10 cellular contexts compared by ENCODE assay signal in the genomic region with DNA sequence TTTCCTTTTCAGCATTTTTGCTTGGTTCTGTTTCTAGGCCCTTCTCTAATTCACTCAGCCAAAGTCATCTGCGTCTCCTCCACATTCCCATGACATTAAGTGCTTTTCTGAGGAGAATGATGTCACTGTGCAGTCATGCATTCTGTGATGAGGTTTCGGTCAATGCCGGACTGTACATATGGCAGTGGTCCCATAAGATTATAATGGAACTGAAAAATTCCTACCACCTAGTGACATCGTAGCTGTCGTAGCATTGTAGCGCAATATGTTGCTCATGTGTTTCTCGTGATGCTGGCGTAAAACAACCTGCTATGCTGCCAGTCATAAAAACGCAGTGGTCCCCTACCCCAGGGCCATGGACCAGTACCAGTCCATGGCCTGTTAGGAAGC.
A peak's percentile ranks its signal among the peaks of the same experiment; 100 is the strongest.
DNase-seq lines count a peak whose midpoint lies in the region; ATAC-seq and TF ChIP-seq lines count a peak whose summit lies in the region.
"Had no signal": no experiment of that assay in that cellular context is flagged by ENCODE, and none has a peak within 500 bp of the region (broad histone marks: within the 10 kb centered on the region; RNA-seq: fewer than 3 reads in every experiment).

No MANE protein-coding gene starts in this region.

- ATAC-seq in HG03432 (IDR thresholded peaks at IDR 0.05; ENCODE audit: unreplicated experiment) = no peak

- DNase-seq in HS-5 (ENCODE audit: low read depth) (peak; percentile 65), chondrocyte (ENCODE audit: low spot score) (no peak), islet precursor cell (peak; percentile 73), type B pancreatic cell (ENCODE audit: extremely low spot score, unreplicated experiment) (no peak), SKM-1 treated with dmso at 0.1 percent for 144 hours (lab: John Stamatoyannopoulos, UW; ENCODE audit: unreplicated experiment) (no peak), adrenal gland (no peak)
- DNase-seq: aorta had no signal

- no peaks in the 10 kb centered on the region for H3K36me3 Mint-ChIP-seq in chondrocyte (ENCODE audit: low read depth)
- no peaks in the 10 kb centered on the region for H3K36me3 Mint-ChIP-seq in type B pancreatic cell

- H3K4me1 ChIP-seq in adrenal gland (replicated peaks in 1 of 2) = no peaks in the 10 kb centered on the region
- H3K4me1 ChIP-seq: prostate gland had no signal

- no peak overlapping the region for H3K4me3 Mint-ChIP-seq in chondrocyte (ENCODE audit: unreplicated experiment)
- H3K4me3 Mint-ChIP-seq in type B pancreatic cell = peak overlapping the region; percentile 1

- no peaks in the 10 kb centered on the region for H3K36me3 ChIP-seq in adrenal gland (replicated peaks in 1 of 2)
- H3K36me3 ChIP-seq: prostate gland had no signal

- TF ChIP-seq CTCF in chondrocyte (IDR thresholded peaks at IDR 0.05) = no peak
- no peak for TF ChIP-seq CTCF in type B pancreatic cell (conservative IDR thresholded peaks at IDR 0.05)
- TF ChIP-seq CTCF in adrenal gland (IDR thresholded peaks at IDR 0.05) = no peak

- WGBS in adrenal gland, 4 donors = 77 to 87% (median 81%) methylated on average over 9 of the region's 9 CpGs

- H3K4me3 ChIP-seq in adrenal gland = no peak overlapping the region
- H3K4me3 ChIP-seq: prostate gland had no signal

- H3K9me3 ChIP-seq in adrenal gland (replicated peaks in 1 of 3) = no peaks in the 10 kb centered on the region
- H3K9me3 ChIP-seq: prostate gland had no signal

- TF ChIP-seq POLR2A in adrenal gland (IDR thresholded peaks at IDR 0.05) = no peak

- intact Hi-C loops in adrenal gland (cut with DNase I) = no loop called here

- no peaks in the 10 kb centered on the region for H3K27me3 ChIP-seq in adrenal gland

- H3K4me1 Mint-ChIP-seq in chondrocyte (ENCODE audit: low read depth) (peaks cover 45% of the 10 kb centered on the region), type B pancreatic cell (ENCODE audit: unreplicated experiment) (peaks cover 36% of the 10 kb centered on the region)

- no peaks in the 10 kb centered on the region for H3K9me3 Mint-ChIP-seq in chondrocyte (ENCODE audit: low read depth)
- no peaks in the 10 kb centered on the region for H3K9me3 Mint-ChIP-seq in type B pancreatic cell

- peak overlapping the region in 1 of 5 donors; percentile 49 for H3K27ac ChIP-seq in adrenal gland
- H3K27ac ChIP-seq: epithelial cell of prostate, prostate gland had no signal

- H3K27me3 Mint-ChIP-seq in chondrocyte (ENCODE audit: low read depth) (no peaks in the 10 kb centered on the region), type B pancreatic cell (no peaks in the 10 kb centered on the region)

- H3K27ac Mint-ChIP-seq in chondrocyte (ENCODE audit: unreplicated experiment) (peak overlapping the region; percentile 87), type B pancreatic cell (peak overlapping the region; percentile 22)

Comparison
In these comparisons a context has a peak if more than half of its experiments do, and no peak if none do; other contexts are left out.
1. DNase-seq: peak in HS-5 (single experiment) and islet precursor cell (single experiment); none in chondrocyte (single experiment), type B pancreatic cell (single experiment), SKM-1 treated with dmso at 0.1 percent for 144 hours (single experiment) and adrenal gland (0 of 7).